9 cellular contexts compared by ENCODE assay signal in genomic region chr3:13657660-13658435, GRCh38.
DNase-seq lines count a peak whose midpoint lies in the region; ATAC-seq, FAIRE-seq and TF ChIP-seq lines count a peak whose summit lies in the region.
"Had no signal": no experiment of that assay in that cellular context is flagged by ENCODE, and none has a peak within 500 bp of the region (broad histone marks: within the 10 kb centered on the region; RNA-seq: fewer than 3 reads in every experiment).

No MANE protein-coding gene starts in this region.

- H3K36me3 ChIP-seq in CD8-positive, alpha-beta memory T cell (ENCODE audit: insufficient read depth, low read length), result no peaks in the 10 kb centered on the region
- no peaks in the 10 kb centered on the region for H3K36me3 ChIP-seq in H1 (ENCODE audit: control insufficient read depth in 2 of 4, insufficient read depth in 4 of 4, low read length in 3 of 4)

- 26% methylated on average over 25 of the region's 25 CpGs; no CpG with 5 or more reads in 1 of the 2 experiments for WGBS in H1 (ENCODE audit: extremely low coverage in 1 of 2, insufficient coverage in 1 of 2, insufficient read length in 1 of 2, insufficient replicate concordance in 2 of 2, low coverage in 1 of 2, low lambda C conversion rate in 2 of 2, missing lambda C conversion rate in 1 of 2), 2 experiments

- DNase-seq in CD8-positive, alpha-beta memory T cell, result peak; percentile 32 to 66 (median 35)
- DNase-seq in MV-4-11 (lab: John Stamatoyannopoulos, UW), result peak; percentile 7
- peak; percentile 71 for DNase-seq in activated CD8-positive, alpha-beta T cell treated with anti-CD3 and anti-CD28 coated beads for 36 hours
- DNase-seq in H1 (ENCODE audit: low read depth in 1 of 2, low spot score in 2 of 2), result peak in 1 of 2 experiments; percentile 86
- peak; percentile 38 for DNase-seq in myocyte (ENCODE audit: low read depth)
- DNase-seq in stimulated activated effector memory CD8-positive, alpha-beta T cell treated with anti-CD3 and anti-CD28 coated beads, Interleukin-12 subunit alpha, Interleukin-12 subunit beta, amount 100 ng/mL, for 72 hours (ENCODE audit: low spot score in 2 of 2), result peak; percentile 39 to 75

- peak overlapping the region; percentile 60; the same call in 1 of the 2 replicates for H2BK12ac ChIP-seq in H1 (ENCODE audit: low read depth, low read length)

- ATAC-seq in GM19397 (IDR thresholded peaks at IDR 0.05; ENCODE audit: unreplicated experiment) (peak; percentile 74), GM21528 (IDR thresholded peaks at IDR 0.05; ENCODE audit: low FRiP score, unreplicated experiment) (no peak)
- ATAC-seq in activated CD8-positive, alpha-beta T cell treated with anti-CD3 and anti-CD28 coated beads for 36 hours, result peak; percentile 78
- peak; percentile 63 for ATAC-seq in stimulated activated effector memory CD8-positive, alpha-beta T cell treated with anti-CD3 and anti-CD28 coated beads, Interleukin-12 subunit alpha, Interleukin-12 subunit beta, amount 100 ng/mL, for 72 hours

- peaks cover 8% of the 10 kb centered on the region for H3K27me3 ChIP-seq in CD8-positive, alpha-beta memory T cell (ENCODE audit: insufficient read depth, low read length, poor library complexity, severe bottlenecking)
- peaks cover 1 to 31% (median 27%) of the 10 kb centered on the region in 4 experiments for H3K27me3 ChIP-seq in H1 (replicated peaks in 1 of 4; ENCODE audit: control insufficient read depth in 3 of 4, extremely low read depth in 1 of 4, insufficient read depth in 3 of 4, low read length in 3 of 4)

- peaks cover 11 to 45% of the 10 kb centered on the region in 2 donors for H3K27me3 Mint-ChIP-seq in CD8-positive, alpha-beta memory T cell
- peaks cover 11% of the 10 kb centered on the region for H3K27me3 Mint-ChIP-seq in activated CD8-positive, alpha-beta T cell treated with anti-CD3 and anti-CD28 coated beads for 36 hours

- H3K4me3 Mint-ChIP-seq in CD8-positive, alpha-beta memory T cell, result no peak overlapping the region
- no peak overlapping the region for H3K4me3 Mint-ChIP-seq in activated CD8-positive, alpha-beta T cell treated with anti-CD3 and anti-CD28 coated beads for 36 hours
- no peak overlapping the region for H3K4me3 Mint-ChIP-seq in stimulated activated effector memory CD8-positive, alpha-beta T cell treated with anti-CD3 and anti-CD28 coated beads, Interleukin-12 subunit alpha, Interleukin-12 subunit beta, amount 100 ng/mL, for 72 hours
- H3K4me3 Mint-ChIP-seq: T-helper 1 cell treated with Interleukin-12 subunit alpha and Interleukin-12 subunit beta and Interleukin-4 antibody, amounts not matched to agents 30 μg/mL and 1 μg/mL, for 36 hours had no signal

- no peaks in the 10 kb centered on the region for H3K36me3 Mint-ChIP-seq in CD8-positive, alpha-beta memory T cell
- no peaks in the 10 kb centered on the region for H3K36me3 Mint-ChIP-seq in activated CD8-positive, alpha-beta T cell treated with anti-CD3 and anti-CD28 coated beads for 36 hours (ENCODE audit: low read depth)
- H3K36me3 Mint-ChIP-seq in stimulated activated effector memory CD8-positive, alpha-beta T cell treated with anti-CD3 and anti-CD28 coated beads, Interleukin-12 subunit alpha, Interleukin-12 subunit beta, amount 100 ng/mL, for 72 hours, result no peaks in the 10 kb centered on the region

- no peak for TF ChIP-seq POLR2A in H1 (IDR thresholded peaks at IDR 0.05; ENCODE audit: control extremely low read depth in 1 of 2, low read depth in 2 of 2, low read length in 2 of 2)

- peak; percentile 95 to 96 for TF ChIP-seq RAD21 in H1 (IDR thresholded peaks at IDR 0.05 in 1 of 2, conservative IDR thresholded peaks at IDR 0.05 in 1 of 2; ENCODE audit: low read depth in 2 of 2, low read length in 2 of 2)

- peaks cover 18% of the 10 kb centered on the region for H3K4me1 ChIP-seq in CD8-positive, alpha-beta memory T cell (ENCODE audit: insufficient read depth, low read length)
- H3K4me1 ChIP-seq in H1 (replicated peaks in 1 of 4; ENCODE audit: control insufficient read depth in 3 of 4, insufficient read depth in 4 of 4, low read length in 3 of 4), result peaks cover 0 to 8% (median 6%) of the 10 kb centered on the region in 4 experiments; a peak in 5 of 7 replicates

- CTCF ChIA-PET in CD8-positive, alpha-beta memory T cell (lab: Charles Lee), result interaction anchor here (0.9 to 17.0 kb wide), 15 partner anchors 10 to 486 kb away, joined by 3 to 315 read pairs (median 5); partner anchors contain the start of genes CHCHD4, TMEM43 and WNT7A
- CTCF ChIA-PET in activated CD8-positive, alpha-beta T cell treated with anti-CD3 and anti-CD28 coated beads for 36 hours (lab: Charles Lee), result interaction anchor here (0.6 to 13.0 kb wide), 46 partner anchors 10 to 554 kb away, joined by 3 to 383 read pairs (median 4); partner anchors contain the start of genes HDAC11 and WNT7A
- CTCF ChIA-PET in H1 (lab: Charles Lee; ENCODE audit: partially characterized antibody), result interaction anchor here (0.6 to 34.9 kb wide), 67 partner anchors 10 to 881 kb away, joined by 3 to 772 read pairs (median 5); partner anchors contain the start of gene WNT7A

- no peaks in the 10 kb centered on the region for H3K79me1 ChIP-seq in H1 (ENCODE audit: low read depth, low read length)

- H3K27ac Mint-ChIP-seq in CD8-positive, alpha-beta memory T cell, result no peak overlapping the region
- H3K27ac Mint-ChIP-seq in activated CD8-positive, alpha-beta T cell treated with anti-CD3 and anti-CD28 coated beads for 36 hours, result no peak overlapping the region
- H3K27ac Mint-ChIP-seq in stimulated activated effector memory CD8-positive, alpha-beta T cell treated with anti-CD3 and anti-CD28 coated beads, Interleukin-12 subunit alpha, Interleukin-12 subunit beta, amount 100 ng/mL, for 72 hours, result no peak overlapping the region
- H3K27ac Mint-ChIP-seq: T-helper 1 cell treated with Interleukin-12 subunit alpha and Interleukin-12 subunit beta and Interleukin-4 antibody, amounts not matched to agents 30 μg/mL and 1 μg/mL, for 36 hours had no signal

- H3K9me3 ChIP-seq in CD8-positive, alpha-beta memory T cell (ENCODE audit: low read length), result no peaks in the 10 kb centered on the region
- no peaks in the 10 kb centered on the region for H3K9me3 ChIP-seq in H1 (ENCODE audit: insufficient read depth in 2 of 2, low read depth in 1 of 2, low read length in 1 of 2)

- H2BK120ac ChIP-seq in H1 (replicated peaks; ENCODE audit: low read depth, low read length), result no peak overlapping the region

- no peak overlapping the region for H4K91ac ChIP-seq in H1 (replicated peaks; ENCODE audit: insufficient read length, low read length)

- H3K9ac ChIP-seq in H1 (replicated peaks in 1 of 4; ENCODE audit: extremely low read depth in 1 of 4, low read depth in 3 of 4, low read length in 3 of 4), result no peak overlapping the region

- intact Hi-C loops in activated CD8-positive, alpha-beta T cell treated with anti-CD3 and anti-CD28 coated beads for 36 hours (cut with micrococcal nuclease), result loop anchor here (2.0 kb wide), 1 partner anchor 227 kb away; no protein-coding TSS in a partner anchor

- peak; percentile 62 for TF ChIP-seq CTCF in activated CD8-positive, alpha-beta T cell treated with anti-CD3 and anti-CD28 coated beads for 36 hours (IDR thresholded peaks at IDR 0.05)
- TF ChIP-seq CTCF in H1 (IDR thresholded peaks at IDR 0.05; ENCODE audit: control extremely low read depth in 1 of 3, insufficient read depth in 1 of 3, low read depth in 1 of 3, low read length in 3 of 3), result peak in 2 of 3 experiments; percentile 95 to 97; a peak in 3 of 4 replicates

- H4K5ac ChIP-seq in H1 (ENCODE audit: insufficient read length, low read depth, low read length), result no peak overlapping the region

- H2AFZ ChIP-seq in H1 (ENCODE audit: low read length), result no peak overlapping the region

- peak overlapping the region; percentile 92; the same call in 1 of the 2 replicates for H2BK15ac ChIP-seq in H1 (ENCODE audit: low read length)

- H3K4me2 ChIP-seq in H1 (ENCODE audit: insufficient read depth in 1 of 2, low read depth in 2 of 2, low read length in 2 of 2), result peak overlapping the region in 1 of 2 experiments; percentile 55; a peak in 3 of 4 replicates

- no peak overlapping the region for H3K23ac ChIP-seq in H1 (ENCODE audit: insufficient read length)

- H4K20me1 ChIP-seq in H1 (replicated peaks in 1 of 2; ENCODE audit: control insufficient read depth in 1 of 2, insufficient read depth in 2 of 2, low read length in 2 of 2), result no peaks in the 10 kb centered on the region

- no peak overlapping the region for H3K56ac ChIP-seq in H1 (replicated peaks; ENCODE audit: insufficient read length, low read depth, low read length)

- H3K79me2 ChIP-seq in H1 (ENCODE audit: control insufficient read depth in 1 of 2, insufficient read depth in 2 of 2, low read length in 2 of 2), result no peaks in the 10 kb centered on the region

- H3K4me1 Mint-ChIP-seq in CD8-positive, alpha-beta memory T cell, result peaks cover 26 to 34% (median 28%) of the 10 kb centered on the region in 3 donors
- peaks cover 18% of the 10 kb centered on the region for H3K4me1 Mint-ChIP-seq in activated CD8-positive, alpha-beta T cell treated with anti-CD3 and anti-CD28 coated beads for 36 hours (ENCODE audit: low read depth)
- peaks cover 40% of the 10 kb centered on the region for H3K4me1 Mint-ChIP-seq in stimulated activated effector memory CD8-positive, alpha-beta T cell treated with anti-CD3 and anti-CD28 coated beads, Interleukin-12 subunit alpha, Interleukin-12 subunit beta, amount 100 ng/mL, for 72 hours

- peak overlapping the region; percentile 51 for H4K8ac ChIP-seq in H1 (ENCODE audit: extremely low read depth, insufficient read depth, low read length)

- no peak overlapping the region for H3K4ac ChIP-seq in H1 (replicated peaks; ENCODE audit: insufficient read length, low read depth, low read length)

- POLR2A ChIA-PET in CD8-positive, alpha-beta memory T cell (lab: Charles Lee), result interaction anchor here (1.4 kb wide), 1 partner anchor 223 kb away, joined by 5 read pairs; no protein-coding TSS in a partner anchor
- POLR2A ChIA-PET in activated CD8-positive, alpha-beta T cell treated with anti-CD3 and anti-CD28 coated beads for 36 hours (lab: Charles Lee), result interaction anchor here (1.2 to 2.8 kb wide), 2 partner anchors 222 to 232 kb away, joined by 3 to 10 read pairs; partner anchors contain the start of gene WNT7A
- POLR2A ChIA-PET in H1 (lab: Charles Lee; ENCODE audit: partially characterized antibody), result interaction anchor here (0.7 to 1.2 kb wide), 3 partner anchors 115 to 230 kb away, joined by 3 to 4 read pairs (median 3); no protein-coding TSS in a partner anchor

- H3K27ac ChIP-seq in CD8-positive, alpha-beta memory T cell (ENCODE audit: low read depth, low read length), result no peak overlapping the region
- no peak overlapping the region for H3K27ac ChIP-seq in H1 (ENCODE audit: low read depth, low read length)

- no peak for FAIRE-seq in H1 (lab: Jason Lieb, UNC)

- 0 out of 2 replicates have a peak overlapping the region, but pooled peaks have one; percentile 48 for H2BK20ac ChIP-seq in H1 (ENCODE audit: low read length)

- H3K23me2 ChIP-seq in H1 (ENCODE audit: low read depth, low read length), result peaks cover 1% of the 10 kb centered on the region; the same call in 1 of the 2 replicates

- H2AK5ac ChIP-seq in H1 (ENCODE audit: low read depth, low read length), result no peak overlapping the region

- H3K9me3 Mint-ChIP-seq in CD8-positive, alpha-beta memory T cell, result no peaks in the 10 kb centered on the region
- H3K9me3 Mint-ChIP-seq in activated CD8-positive, alpha-beta T cell treated with anti-CD3 and anti-CD28 coated beads for 36 hours, result no peaks in the 10 kb centered on the region
- H3K9me3 Mint-ChIP-seq in stimulated activated effector memory CD8-positive, alpha-beta T cell treated with anti-CD3 and anti-CD28 coated beads, Interleukin-12 subunit alpha, Interleukin-12 subunit beta, amount 100 ng/mL, for 72 hours, result no peaks in the 10 kb centered on the region
- H3K9me3 Mint-ChIP-seq: T-helper 1 cell treated with Interleukin-12 subunit alpha and Interleukin-12 subunit beta and Interleukin-4 antibody, amounts not matched to agents 30 μg/mL and 1 μg/mL, for 36 hours had no signal

- no peak overlapping the region for H2BK5ac ChIP-seq in H1 (ENCODE audit: low read depth, low read length)

- H3K4me3 ChIP-seq in CD8-positive, alpha-beta memory T cell (ENCODE audit: low read length), result no peak overlapping the region
- no peak overlapping the region; a peak in 1 of 8 replicates for H3K4me3 ChIP-seq in H1 (ENCODE audit: extremely low read depth in 1 of 4, insufficient read depth in 2 of 4, low read depth in 3 of 4, low read length in 4 of 4)

- no peak for TF ChIP-seq EP300 in H1 (IDR thresholded peaks at IDR 0.05; ENCODE audit: borderline replicate concordance in 1 of 2, low read depth in 2 of 2, low read length in 2 of 2)

- no peak overlapping the region for H3K18ac ChIP-seq in H1 (ENCODE audit: extremely low read depth, low read length)

- no peak overlapping the region for H3K14ac ChIP-seq in H1 (ENCODE audit: insufficient read length)
